ENCODE assay signal across 1 cellular context in genomic region chr4:73446336-73446938, GRCh38.
TF ChIP-seq lines count a peak whose summit lies in the region.

No MANE protein-coding gene starts in this region.

TF ChIP-seq in GM23338, 12 proteins besides CTCF, POLR2A, EP300 and RAD21 (continued from another document):
- TF ChIP-seq REST (IDR thresholded peaks at IDR 0.05; ENCODE audit: unreplicated experiment) (no peak), STAT1 (IDR thresholded peaks at IDR 0.05; ENCODE audit: unreplicated experiment) (no peak), ZNF114 (CRISPR knock-in tag; IDR thresholded peaks at IDR 0.05) (no peak), ZNF331 (CRISPR knock-in tag; IDR thresholded peaks at IDR 0.05; ENCODE audit: low read depth) (no peak), EZH2 (IDR thresholded peaks at IDR 0.05; ENCODE audit: low read depth, unreplicated experiment) (no peak), NANOG (IDR thresholded peaks at IDR 0.05; ENCODE audit: borderline replicate concordance) (no peak), EZH2phosphoT487 (IDR thresholded peaks at IDR 0.05; ENCODE audit: unreplicated experiment) (no peak)
- TF ChIP-seq, protein P1, sequence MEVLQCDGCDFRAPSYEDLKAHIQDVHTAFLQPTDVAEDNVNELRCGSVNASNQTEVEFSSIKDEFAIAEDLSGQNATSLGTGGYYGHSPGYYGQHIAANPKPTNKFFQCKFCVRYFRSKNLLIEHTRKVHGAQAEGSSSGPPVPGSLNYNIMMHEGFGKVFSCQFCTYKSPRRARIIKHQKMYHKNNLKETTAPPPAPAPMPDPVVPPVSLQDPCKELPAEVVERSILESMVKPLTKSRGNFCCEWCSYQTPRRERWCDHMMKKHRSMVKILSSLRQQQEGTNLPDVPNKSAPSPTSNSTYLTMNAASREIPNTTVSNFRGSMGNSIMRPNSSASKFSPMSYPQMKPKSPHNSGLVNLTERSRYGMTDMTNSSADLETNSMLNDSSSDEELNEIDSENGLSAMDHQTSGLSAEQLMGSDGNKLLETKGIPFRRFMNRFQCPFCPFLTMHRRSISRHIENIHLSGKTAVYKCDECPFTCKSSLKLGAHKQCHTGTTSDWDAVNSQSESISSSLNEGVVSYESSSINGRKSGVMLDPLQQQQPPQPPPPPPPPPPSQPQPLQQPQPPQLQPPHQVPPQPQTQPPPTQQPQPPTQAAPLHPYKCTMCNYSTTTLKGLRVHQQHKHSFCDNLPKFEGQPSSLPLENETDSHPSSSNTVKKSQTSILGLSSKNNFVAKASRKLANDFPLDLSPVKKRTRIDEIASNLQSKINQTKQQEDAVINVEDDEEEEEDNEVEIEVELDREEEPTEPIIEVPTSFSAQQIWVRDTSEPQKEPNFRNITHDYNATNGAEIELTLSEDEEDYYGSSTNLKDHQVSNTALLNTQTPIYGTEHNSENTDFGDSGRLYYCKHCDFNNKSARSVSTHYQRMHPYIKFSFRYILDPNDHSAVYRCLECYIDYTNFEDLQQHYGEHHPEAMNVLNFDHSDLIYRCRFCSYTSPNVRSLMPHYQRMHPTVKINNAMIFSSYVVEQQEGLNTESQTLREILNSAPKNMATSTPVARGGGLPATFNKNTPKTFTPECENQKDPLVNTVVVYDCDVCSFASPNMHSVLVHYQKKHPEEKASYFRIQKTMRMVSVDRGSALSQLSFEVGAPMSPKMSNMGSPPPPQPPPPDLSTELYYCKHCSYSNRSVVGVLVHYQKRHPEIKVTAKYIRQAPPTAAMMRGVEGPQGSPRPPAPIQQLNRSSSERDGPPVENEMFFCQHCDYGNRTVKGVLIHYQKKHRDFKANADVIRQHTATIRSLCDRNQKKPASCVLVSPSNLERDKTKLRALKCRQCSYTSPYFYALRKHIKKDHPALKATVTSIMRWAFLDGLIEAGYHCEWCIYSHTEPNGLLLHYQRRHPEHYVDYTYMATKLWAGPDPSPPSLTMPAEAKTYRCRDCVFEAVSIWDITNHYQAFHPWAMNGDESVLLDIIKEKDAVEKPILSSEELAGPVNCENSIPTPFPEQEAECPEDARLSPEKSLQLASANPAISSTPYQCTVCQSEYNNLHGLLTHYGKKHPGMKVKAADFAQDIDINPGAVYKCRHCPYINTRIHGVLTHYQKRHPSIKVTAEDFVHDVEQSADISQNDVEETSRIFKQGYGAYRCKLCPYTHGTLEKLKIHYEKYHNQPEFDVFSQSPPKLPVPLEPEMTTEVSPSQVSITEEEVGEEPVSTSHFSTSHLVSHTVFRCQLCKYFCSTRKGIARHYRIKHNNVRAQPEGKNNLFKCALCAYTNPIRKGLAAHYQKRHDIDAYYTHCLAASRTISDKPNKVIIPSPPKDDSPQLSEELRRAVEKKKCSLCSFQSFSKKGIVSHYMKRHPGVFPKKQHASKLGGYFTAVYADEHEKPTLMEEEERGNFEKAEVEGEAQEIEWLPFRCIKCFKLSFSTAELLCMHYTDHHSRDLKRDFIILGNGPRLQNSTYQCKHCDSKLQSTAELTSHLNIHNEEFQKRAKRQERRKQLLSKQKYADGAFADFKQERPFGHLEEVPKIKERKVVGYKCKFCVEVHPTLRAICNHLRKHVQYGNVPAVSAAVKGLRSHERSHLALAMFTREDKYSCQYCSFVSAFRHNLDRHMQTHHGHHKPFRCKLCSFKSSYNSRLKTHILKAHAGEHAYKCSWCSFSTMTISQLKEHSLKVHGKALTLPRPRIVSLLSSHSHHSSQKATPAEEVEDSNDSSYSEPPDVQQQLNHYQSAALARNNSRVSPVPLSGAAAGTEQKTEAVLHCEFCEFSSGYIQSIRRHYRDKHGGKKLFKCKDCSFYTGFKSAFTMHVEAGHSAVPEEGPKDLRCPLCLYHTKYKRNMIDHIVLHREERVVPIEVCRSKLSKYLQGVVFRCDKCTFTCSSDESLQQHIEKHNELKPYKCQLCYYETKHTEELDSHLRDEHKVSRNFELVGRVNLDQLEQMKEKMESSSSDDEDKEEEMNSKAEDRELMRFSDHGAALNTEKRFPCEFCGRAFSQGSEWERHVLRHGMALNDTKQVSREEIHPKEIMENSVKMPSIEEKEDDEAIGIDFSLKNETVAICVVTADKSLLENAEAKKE (CRISPR knock-in tag; IDR thresholded peaks at IDR 0.05), result no peak
